In the genomic region with DNA sequence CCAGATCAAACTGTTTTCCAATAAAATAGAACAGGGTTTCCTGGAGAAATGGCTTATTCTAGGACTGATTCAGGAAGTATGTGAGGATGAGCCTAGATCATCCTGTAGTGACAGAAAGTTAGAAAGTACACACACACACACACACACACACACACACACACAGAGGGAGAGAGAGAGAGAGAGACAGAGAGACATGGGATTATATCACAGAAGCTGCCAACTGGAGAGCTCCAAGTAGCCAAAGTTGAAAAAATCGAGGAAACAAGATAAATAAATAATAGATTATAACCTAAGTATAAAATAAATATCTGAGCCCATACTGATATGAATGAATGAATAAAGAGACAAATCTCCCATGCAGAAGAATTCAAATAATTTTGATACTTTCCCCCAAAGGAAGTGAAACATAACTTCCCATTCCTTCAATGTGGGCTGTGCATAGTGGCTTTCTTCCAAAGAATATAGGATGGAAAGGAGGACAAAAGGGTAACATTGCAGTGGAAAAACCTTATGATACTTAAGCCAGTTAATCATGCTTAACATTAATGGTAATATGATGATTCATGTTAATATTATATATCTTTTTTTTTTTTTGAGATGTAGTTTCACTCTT, we compare ENCODE assay signal across 22 cellular contexts.
A peak's percentile ranks its signal among the peaks of the same experiment; 100 is the strongest.
DNase-seq lines count a peak whose midpoint lies in the region; ATAC-seq and TF ChIP-seq lines count a peak whose summit lies in the region.
"Had no signal": no experiment of that assay in that cellular context is flagged by ENCODE, and none has a peak within 500 bp of the region (broad histone marks: within the 10 kb centered on the region; RNA-seq: fewer than 3 reads in every experiment).

No MANE protein-coding gene starts in this region.

- peaks cover 3% of the 10 kb centered on the region for H3K79me2 ChIP-seq in GM23338 (replicated peaks; ENCODE audit: insufficient read depth)
- no peaks in the 10 kb centered on the region for H3K79me2 ChIP-seq in fibroblast of lung (ENCODE audit: control insufficient read depth, insufficient read depth, low read length)

- TF ChIP-seq CTCF in GM23338 (conservative IDR thresholded peaks at IDR 0.05; ENCODE audit: low read depth in 2 of 2) (no peak), brain microvascular endothelial cell (IDR thresholded peaks at IDR 0.05; ENCODE audit: low read depth, low read length, missing control alignments) (no peak), fibroblast of lung (conservative IDR thresholded peaks at IDR 0.05 in 1 of 2, IDR thresholded peaks at IDR 0.05 in 1 of 2; ENCODE audit: low read depth in 1 of 2, low read length in 2 of 2) (no peak), nephron progenitor cell (IDR thresholded peaks at IDR 0.05) (no peak)

- in situ Hi-C loops in brain microvascular endothelial cell (cut with HindIII; ENCODE audit: low pct_ligation_motif_present, low sequenced_read_pairs), result no loop called here

- no peak overlapping the region for H3K9ac ChIP-seq in fibroblast of lung (ENCODE audit: insufficient read depth, low read length)
- H3K9ac ChIP-seq: GM23248 had no signal

- H3K27me3 Mint-ChIP-seq in GM23338 (ENCODE audit: insufficient read depth, low read depth, poor library complexity) (no peaks in the 10 kb centered on the region), nephron progenitor cell (ENCODE audit: low read depth, poor library complexity) (no peaks in the 10 kb centered on the region)
- H3K27me3 Mint-ChIP-seq: CD4-positive, alpha-beta T cell; IgD-negative memory B cell had no signal

- no peak overlapping the region for H3K4me3 ChIP-seq in GM23338
- no peak overlapping the region for H3K4me3 ChIP-seq in brain microvascular endothelial cell (ENCODE audit: low read depth, low read length)
- H3K4me3 ChIP-seq in fibroblast of lung (replicated peaks in 1 of 4; ENCODE audit: control extremely low read depth in 1 of 4, insufficient read depth in 1 of 4, low read depth in 3 of 4, low read length in 4 of 4), result no peak overlapping the region
- H3K4me3 ChIP-seq: A549, GM23248, SK-N-MC had no signal

- DNase-seq in GM23338 (ENCODE audit: low spot score) (no peak), brain microvascular endothelial cell (peak; percentile 51), fibroblast of lung (ENCODE audit: low read depth in 2 of 2) (peak; percentile 46 to 62), nephron progenitor cell (no peak), NCI-H82 treated with DMSO at 0.1 percent for 48 hours (lab: John Stamatoyannopoulos, UW; ENCODE audit: unreplicated experiment) (no peak), NCI-H82 (lab: John Stamatoyannopoulos, UW) (no peak), NCI-H510A treated with DMSO at 0.1 percent for 48 hours (lab: John Stamatoyannopoulos, UW) (no peak), NCI-H187 (lab: John Stamatoyannopoulos, UW) (no peak)
- DNase-seq: Caco-2; CD4-positive, alpha-beta T cell; GM23248; MV-4-11; NCI-H1417; NCI-H1694 treated with DMSO at 0.1 percent for 48 hours; NCI-H446 treated with DMSO at 0.1 percent for 48 hours; NK-92 treated with Interleukin-12 subunit alpha and Interleukin-12 subunit beta, amount 100 ng/mL, for 24 hours; SHP77 treated with DMSO at 0.1 percent for 48 hours had no signal

- H3K27me3 ChIP-seq in GM23338 (ENCODE audit: insufficient read depth) (no peaks in the 10 kb centered on the region), brain microvascular endothelial cell (replicated peaks) (no peaks in the 10 kb centered on the region), fibroblast of lung (ENCODE audit: control insufficient read depth, insufficient read depth, low read length) (no peaks in the 10 kb centered on the region)

- H3K4me1 ChIP-seq in GM23338 (ENCODE audit: insufficient read depth) (no peaks in the 10 kb centered on the region), fibroblast of lung (ENCODE audit: control insufficient read depth, extremely low read depth, insufficient read depth, low read length) (no peaks in the 10 kb centered on the region)
- H3K4me1 ChIP-seq: A549, Caco-2 had no signal

- H3K27ac Mint-ChIP-seq in GM23338 (peak overlapping the region; percentile 38; the same call in 1 of the 2 replicates), nephron progenitor cell (peak overlapping the region; percentile 21)
- H3K27ac Mint-ChIP-seq: CD4-positive, alpha-beta T cell; IgD-negative memory B cell had no signal

- no peaks in the 10 kb centered on the region for H3K9me3 ChIP-seq in fibroblast of lung (ENCODE audit: control insufficient read depth, insufficient read depth, low read depth, low read length)
- H3K9me3 ChIP-seq: Caco-2 had no signal

- no peaks in the 10 kb centered on the region for H3F3A ChIP-seq in GM23338 (replicated peaks; ENCODE audit: low read depth)

- ATAC-seq in GM23338, result no peak
- ATAC-seq: A549, HCT116 had no signal

- H3K4me2 ChIP-seq in GM23338, result no peak overlapping the region
- H3K4me2 ChIP-seq in fibroblast of lung (ENCODE audit: extremely low read depth, insufficient read depth, low read length), result no peak overlapping the region
- H3K4me2 ChIP-seq: A549 had no signal

- H3K4me3 Mint-ChIP-seq in GM23338, result no peak overlapping the region
- no peak overlapping the region for H3K4me3 Mint-ChIP-seq in nephron progenitor cell
- H3K4me3 Mint-ChIP-seq: CD4-positive, alpha-beta T cell; IgD-negative memory B cell had no signal

- H3K36me3 ChIP-seq in GM23338 (ENCODE audit: insufficient read depth) (peaks cover 16% of the 10 kb centered on the region), brain microvascular endothelial cell (replicated peaks) (no peaks in the 10 kb centered on the region), fibroblast of lung (ENCODE audit: control insufficient read depth, insufficient read depth, low read length) (no peaks in the 10 kb centered on the region)

- no peaks in the 10 kb centered on the region for H3K9me2 ChIP-seq in GM23338 (ENCODE audit: insufficient read depth)

- H2AFZ ChIP-seq in GM23338 (no peak overlapping the region), fibroblast of lung (ENCODE audit: low read length) (no peak overlapping the region)
- H2AFZ ChIP-seq: GM23248 had no signal

- H3K4me1 Mint-ChIP-seq in GM23338 (no peaks in the 10 kb centered on the region), nephron progenitor cell (peaks cover 3% of the 10 kb centered on the region)
- H3K4me1 Mint-ChIP-seq: IgD-negative memory B cell had no signal

- H3K27ac ChIP-seq in GM23338 (ENCODE audit: low read depth) (no peak overlapping the region), brain microvascular endothelial cell (peak overlapping the region; percentile 26), fibroblast of lung (ENCODE audit: insufficient read depth, low read length) (no peak overlapping the region)
- H3K27ac ChIP-seq: GM23248, RWPE1, SK-N-MC had no signal

- H3K36me3 Mint-ChIP-seq in GM23338 (ENCODE audit: low read depth) (peaks cover 39% of the 10 kb centered on the region), nephron progenitor cell (ENCODE audit: low read depth) (peaks cover 15% of the 10 kb centered on the region)

- H4K20me1 ChIP-seq in GM23338 (replicated peaks; ENCODE audit: insufficient read depth) (0 out of 2 replicates have a peak, but pooled peaks cover 3% of the 10 kb centered on the region), fibroblast of lung (ENCODE audit: control insufficient read depth, extremely low read depth, insufficient read depth, low read length) (no peaks in the 10 kb centered on the region)

- H3K9me3 Mint-ChIP-seq in GM23338 (no peaks in the 10 kb centered on the region), nephron progenitor cell (peaks cover 6% of the 10 kb centered on the region)
- H3K9me3 Mint-ChIP-seq: IgD-negative memory B cell had no signal

TF ChIP-seq in GM23338, 12 proteins besides CTCF, POLR2A, EP300 and RAD21 (continues in another document):
- TF ChIP-seq, protein P1, sequence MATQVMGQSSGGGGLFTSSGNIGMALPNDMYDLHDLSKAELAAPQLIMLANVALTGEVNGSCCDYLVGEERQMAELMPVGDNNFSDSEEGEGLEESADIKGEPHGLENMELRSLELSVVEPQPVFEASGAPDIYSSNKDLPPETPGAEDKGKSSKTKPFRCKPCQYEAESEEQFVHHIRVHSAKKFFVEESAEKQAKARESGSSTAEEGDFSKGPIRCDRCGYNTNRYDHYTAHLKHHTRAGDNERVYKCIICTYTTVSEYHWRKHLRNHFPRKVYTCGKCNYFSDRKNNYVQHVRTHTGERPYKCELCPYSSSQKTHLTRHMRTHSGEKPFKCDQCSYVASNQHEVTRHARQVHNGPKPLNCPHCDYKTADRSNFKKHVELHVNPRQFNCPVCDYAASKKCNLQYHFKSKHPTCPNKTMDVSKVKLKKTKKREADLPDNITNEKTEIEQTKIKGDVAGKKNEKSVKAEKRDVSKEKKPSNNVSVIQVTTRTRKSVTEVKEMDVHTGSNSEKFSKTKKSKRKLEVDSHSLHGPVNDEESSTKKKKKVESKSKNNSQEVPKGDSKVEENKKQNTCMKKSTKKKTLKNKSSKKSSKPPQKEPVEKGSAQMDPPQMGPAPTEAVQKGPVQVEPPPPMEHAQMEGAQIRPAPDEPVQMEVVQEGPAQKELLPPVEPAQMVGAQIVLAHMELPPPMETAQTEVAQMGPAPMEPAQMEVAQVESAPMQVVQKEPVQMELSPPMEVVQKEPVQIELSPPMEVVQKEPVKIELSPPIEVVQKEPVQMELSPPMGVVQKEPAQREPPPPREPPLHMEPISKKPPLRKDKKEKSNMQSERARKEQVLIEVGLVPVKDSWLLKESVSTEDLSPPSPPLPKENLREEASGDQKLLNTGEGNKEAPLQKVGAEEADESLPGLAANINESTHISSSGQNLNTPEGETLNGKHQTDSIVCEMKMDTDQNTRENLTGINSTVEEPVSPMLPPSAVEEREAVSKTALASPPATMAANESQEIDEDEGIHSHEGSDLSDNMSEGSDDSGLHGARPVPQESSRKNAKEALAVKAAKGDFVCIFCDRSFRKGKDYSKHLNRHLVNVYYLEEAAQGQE (IDR thresholded peaks at IDR 0.05; ENCODE audit: unreplicated experiment), result no peak

Comparison
In these comparisons a context has a peak if more than half of its experiments do, and no peak if none do; other contexts are left out.
1. DNase-seq: peak in brain microvascular endothelial cell (single experiment) and fibroblast of lung (2 of 2); none in GM23338 (single experiment), nephron progenitor cell (single experiment), NCI-H82 treated with DMSO at 0.1 percent for 48 hours (single experiment), NCI-H82 (single experiment), NCI-H510A treated with DMSO at 0.1 percent for 48 hours (single experiment) and NCI-H187 (0 of 2).